Comparison of ENCODE assay signal across 8 cellular contexts in the genomic region with DNA sequence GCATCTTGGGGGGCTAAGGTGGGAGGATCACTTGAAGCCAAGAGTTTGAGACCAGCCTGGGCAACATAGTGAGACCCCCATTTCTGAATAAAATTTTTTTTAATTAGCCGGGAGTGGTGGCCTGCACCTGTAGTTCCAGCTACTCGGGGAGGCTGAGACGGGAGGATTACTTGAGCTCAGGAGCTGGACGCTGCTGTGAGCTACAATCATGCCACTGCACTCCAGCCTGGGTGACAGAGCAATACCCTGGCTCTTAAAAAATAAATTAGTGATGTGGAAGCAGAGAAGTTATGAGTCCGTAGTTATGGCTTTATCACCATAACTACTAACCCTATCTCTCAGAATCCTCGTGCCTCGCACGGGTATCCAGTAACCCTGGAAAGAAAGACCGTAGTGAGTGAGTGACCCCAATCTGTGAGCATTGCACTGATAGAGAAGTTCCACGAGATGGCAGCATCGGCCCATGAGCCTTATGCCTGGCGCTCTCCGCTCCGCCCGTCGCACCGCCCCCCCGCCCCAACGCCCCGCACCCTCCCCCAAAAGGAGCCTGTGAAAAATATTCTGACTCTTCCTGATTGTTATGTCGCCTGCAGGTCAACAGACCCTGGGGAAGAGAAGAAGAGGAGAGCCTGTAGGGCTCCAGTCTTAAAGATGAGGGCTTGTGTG. TPM values are rescaled to one million over a fixed set of nuclear protein-coding genes. Genes with fewer than 3 reads are reported as not detected.
A peak's percentile ranks its signal among the peaks of the same experiment; 100 is the strongest.
DNase-seq lines count a peak whose midpoint lies in the region; ATAC-seq, FAIRE-seq and TF ChIP-seq lines count a peak whose summit lies in the region.

No MANE protein-coding gene starts in this region.

- H3K4me3 ChIP-seq in body of pancreas (no peak overlapping the region), iPS-20b (ENCODE audit: low read length) (peak overlapping the region; percentile 65)

- no peak for TF ChIP-seq POLR2A in body of pancreas (IDR thresholded peaks at IDR 0.05)

- H3K4me1 ChIP-seq in body of pancreas = peaks cover 7% of the 10 kb centered on the region
- H3K4me1 ChIP-seq in iPS-20b (ENCODE audit: insufficient read depth, low read length) = no peaks in the 10 kb centered on the region

- ATAC-seq in body of pancreas (no peak), HG02870 (IDR thresholded peaks at IDR 0.05; ENCODE audit: unreplicated experiment) (no peak), GM21423 (IDR thresholded peaks at IDR 0.05; ENCODE audit: unreplicated experiment) (no peak)

- H3K27ac ChIP-seq in body of pancreas (no peak overlapping the region), iPS-20b (ENCODE audit: low read length) (no peak overlapping the region)

- peak overlapping the region; percentile 70; the same call in 1 of the 2 replicates for H3K9ac ChIP-seq in iPS-20b (ENCODE audit: low read depth, low read length)

- TF ChIP-seq CTCF in body of pancreas (IDR thresholded peaks at IDR 0.05) = peak; percentile 70 to 86 (median 72)

- no peaks in the 10 kb centered on the region for H3K27me3 ChIP-seq in body of pancreas
- H3K27me3 ChIP-seq in iPS-20b (ENCODE audit: insufficient read depth, low read length) = peaks cover 21% of the 10 kb centered on the region

- no peaks in the 10 kb centered on the region for H3K36me3 ChIP-seq in body of pancreas (replicated peaks in 1 of 2; ENCODE audit: insufficient read depth in 1 of 2, low read depth in 2 of 2)
- H3K36me3 ChIP-seq in iPS-20b (ENCODE audit: insufficient read depth, low read depth, low read length) = no peaks in the 10 kb centered on the region

- WGBS in body of pancreas, 2 donors = 3 to 4% methylated on average over 8 to 21 of the region's 21 CpGs

- intact Hi-C loops in body of pancreas (cut with DNase I) = loop anchor here (5.0 kb wide), 1 partner anchor 258 kb away; no protein-coding TSS in a partner anchor

- no peak for FAIRE-seq in HTR-8/SVneo (lab: Jason Lieb, UNC)

- H3K9me3 ChIP-seq in body of pancreas (no peaks in the 10 kb centered on the region), iPS-20b (ENCODE audit: insufficient read depth, low read depth, low read length) (no peaks in the 10 kb centered on the region)

- peak; percentile 22 for DNase-seq in COLO668 (lab: John Stamatoyannopoulos, UW; ENCODE audit: unreplicated experiment)
- peak; percentile 73 for DNase-seq in HTR-8/SVneo (ENCODE audit: insufficient read length, low spot score)
- DNase-seq in T-helper 2 cell = peak; percentile 10 to 53 (median 29)
- peak; percentile 45 to 61 (median 55) for DNase-seq in body of pancreas
- DNase-seq in stimulated activated CD4-positive, alpha-beta T cell treated with anti-CD3 and anti-CD28 coated beads, Interleukin-1b, Interleukin-23, amount 100 ng/mL, for 1 hour (ENCODE audit: low read depth in 2 of 2) = peak; percentile 17 to 45

RNA-seq across cellular contexts. Expression of a gene that starts 4.9 kb away (rescaled TPM):
- 1 to 10 TPM in 1 of 2 donors, under 1 TPM in 1; 0.99 to 5.2 TPM for total RNA-seq in body of pancreas

Comparison
In these comparisons a context has a peak if more than half of its experiments do, and no peak if none do; other contexts are left out.
1. DNase-seq: peak in every context shown above with its lines; median percentile 73 in HTR-8/SVneo; 55 in body of pancreas; 31 in stimulated activated CD4-positive, alpha-beta T cell treated with anti-CD3 and anti-CD28 coated beads, Interleukin-1b, Interleukin-23, amount 100 ng/mL, for 1 hour; 29 in T-helper 2 cell; 22 in COLO668.